Comparison of ENCODE assay signal across 21 cellular contexts in the genomic region with DNA sequence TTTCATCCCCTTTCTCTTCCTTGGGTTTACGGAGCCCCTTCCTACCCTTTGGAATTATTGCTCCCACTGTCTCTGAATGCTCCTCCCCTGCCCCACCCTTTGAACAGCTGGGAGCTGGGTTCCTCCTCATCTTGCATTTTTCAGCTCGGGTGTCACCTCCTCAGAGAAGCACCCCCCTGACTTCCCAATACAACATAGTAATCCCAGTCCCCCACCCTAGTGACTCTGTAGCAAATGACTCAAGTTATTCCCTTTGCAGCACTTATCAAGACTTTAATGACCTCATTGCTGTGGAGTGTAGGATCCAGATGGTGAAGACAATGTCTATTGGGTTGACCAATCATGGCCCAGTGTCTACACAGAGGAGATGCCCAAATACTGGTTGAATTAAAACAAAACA. TPM values are rescaled to one million over a fixed set of nuclear protein-coding genes. Genes with fewer than 3 reads are reported as not detected.
DNase-seq lines count a peak whose midpoint lies in the region; ATAC-seq and TF ChIP-seq lines count a peak whose summit lies in the region.
"Had no signal": no experiment of that assay in that cellular context is flagged by ENCODE, and none has a peak within 500 bp of the region (broad histone marks: within the 10 kb centered on the region; RNA-seq: fewer than 3 reads in every experiment).

No MANE protein-coding gene starts in this region.

- no peak for ATAC-seq in GM19395 (IDR thresholded peaks at IDR 0.05; ENCODE audit: unreplicated experiment)
- no peak for ATAC-seq in GM21786 (IDR thresholded peaks at IDR 0.05; ENCODE audit: unreplicated experiment)
- ATAC-seq in HG02938 (IDR thresholded peaks at IDR 0.05; ENCODE audit: unreplicated experiment): no peak
- ATAC-seq: left colon had no signal

- TF ChIP-seq CTCF in AG10803 (conservative IDR thresholded peaks at IDR 0.05; ENCODE audit: low read length): no peak

- DNase-seq in AG10803 (ENCODE audit: low read depth): peak; percentile 60
- peak; percentile 70 for DNase-seq in HCEC 1CT
- DNase-seq in RPMI7951 (ENCODE audit: low read depth): peak; percentile 66
- DNase-seq in glomerular visceral epithelial cell (ENCODE audit: extremely low spot score): peak; percentile 52
- no peak for DNase-seq in activated CD8-positive, alpha-beta memory T cell treated with anti-CD3 and anti-CD28 coated beads for 24 hours
- DNase-seq: activated CD4-positive, alpha-beta T cell treated with anti-CD3 and anti-CD28 coated beads, Interleukin-2, amount 50 U/mL, for 1 hour; activated T-cell treated with anti-CD3 and anti-CD28 coated beads for 4 hours; brain microvascular endothelial cell; Kasumi-1; left colon; NCI-H146; stimulated activated CD4-positive, alpha-beta T cell treated with anti-CD3 and anti-CD28 coated beads, Interleukin-2, amount 100 ng/mL, for 48 hours; T1000; testis had no signal

- no peak overlapping the region for H3K4me3 ChIP-seq in AG10803 (ENCODE audit: low read length)
- H3K4me3 ChIP-seq: esophagus muscularis mucosa, hepatocyte, SK-N-MC, testis had no signal

RNA-seq across cellular contexts. Expression of a gene that starts 8.9 kb away (rescaled TPM):
- not detected in 2 replicates for total RNA-seq in RPMI7951 (2014; rRNA removed; shearing (Covaris generic))
- total RNA-seq: osteoblast had no signal
